Comparison of ENCODE assay signal across 1 cellular context in the genomic region with DNA sequence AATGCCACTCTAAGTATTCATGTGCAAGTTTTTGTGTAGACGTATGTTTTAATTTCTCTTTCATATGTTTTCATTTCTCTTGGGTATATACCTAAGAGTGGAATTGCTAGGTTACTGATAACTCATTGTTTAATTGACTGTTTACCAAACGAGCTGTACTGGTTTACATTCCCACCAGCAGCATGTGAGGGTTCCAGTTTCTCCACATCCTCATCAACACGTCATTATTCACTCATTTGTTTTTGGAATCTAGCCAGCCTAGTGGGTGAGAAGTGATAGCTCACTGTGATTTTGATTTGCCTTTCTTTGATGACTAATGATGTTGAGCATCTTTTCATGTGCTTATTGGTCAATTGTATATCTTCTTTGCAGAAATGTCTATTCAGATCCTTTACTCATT.
TF ChIP-seq lines count a peak whose summit lies in the region.

No MANE protein-coding gene starts in this region.

TF ChIP-seq in IMR-90, 13 proteins besides CTCF, POLR2A, EP300 and RAD21:
- peak; percentile 91 for TF ChIP-seq BHLHE40 (IDR thresholded peaks at IDR 0.05; ENCODE audit: low read depth, low read length)
- TF ChIP-seq CHD1 (IDR thresholded peaks at IDR 0.05; ENCODE audit: low read depth, low read length), result no peak
